In genomic region chr5:53023969-53024368, GRCh38 we compare ENCODE assay signal across 8 cellular contexts. TPM values are rescaled to one million over a fixed set of nuclear protein-coding genes. Genes with fewer than 3 reads are reported as not detected.
DNase-seq lines count a peak whose midpoint lies in the region; ATAC-seq, FAIRE-seq and TF ChIP-seq lines count a peak whose summit lies in the region.

No MANE protein-coding gene starts in this region.

- H3K36me3 ChIP-seq in GM12878 (ENCODE audit: control insufficient read depth in 2 of 2, insufficient read depth in 2 of 2, low read length in 1 of 2) (no peaks in the 10 kb centered on the region), upper lobe of right lung (no peaks in the 10 kb centered on the region)

- H3K27me3 Mint-ChIP-seq in activated naive CD8-positive, alpha-beta T cell treated with anti-CD3 and anti-CD28 coated beads, Interleukin-2, amount 10 ng/mL, durations not matched to agents 7 days and 5 days: no peaks in the 10 kb centered on the region
- H3K27me3 Mint-ChIP-seq in activated naive CD8-positive, alpha-beta T cell treated with anti-CD3 and anti-CD28 coated beads for 36 hours: peaks cover 9% of the 10 kb centered on the region

- RAD21 ChIA-PET in GM12878 (lab: Charles Lee; ENCODE audit: unreplicated experiment): no interaction called here

- POLR2A ChIA-PET in activated naive CD8-positive, alpha-beta T cell treated with anti-CD3 and anti-CD28 coated beads, Interleukin-2, amount 10 ng/mL, durations not matched to agents 7 days and 5 days (lab: Charles Lee): interaction anchor here (1.0 kb wide), 1 partner anchor 85 kb away, joined by 4 read pairs; the partner anchor contains the start of gene MOCS2
- POLR2A ChIA-PET in GM12878 (lab: Charles Lee): no interaction called here

- peaks cover 3% of the 10 kb centered on the region for H3K4me1 Mint-ChIP-seq in activated naive CD8-positive, alpha-beta T cell treated with anti-CD3 and anti-CD28 coated beads, Interleukin-2, amount 10 ng/mL, durations not matched to agents 7 days and 5 days
- no peaks in the 10 kb centered on the region for H3K4me1 Mint-ChIP-seq in activated naive CD8-positive, alpha-beta T cell treated with anti-CD3 and anti-CD28 coated beads for 36 hours

- H3K4me2 ChIP-seq in GM12878 (ENCODE audit: control insufficient read depth, insufficient read depth): no peak overlapping the region

- H3K36me3 Mint-ChIP-seq in activated naive CD8-positive, alpha-beta T cell treated with anti-CD3 and anti-CD28 coated beads, Interleukin-2, amount 10 ng/mL, durations not matched to agents 7 days and 5 days: peaks cover 7% of the 10 kb centered on the region
- H3K36me3 Mint-ChIP-seq in activated naive CD8-positive, alpha-beta T cell treated with anti-CD3 and anti-CD28 coated beads for 36 hours: no peaks in the 10 kb centered on the region

- no peak overlapping the region for H3K27ac Mint-ChIP-seq in activated naive CD8-positive, alpha-beta T cell treated with anti-CD3 and anti-CD28 coated beads, Interleukin-2, amount 10 ng/mL, durations not matched to agents 7 days and 5 days
- H3K27ac Mint-ChIP-seq in activated naive CD8-positive, alpha-beta T cell treated with anti-CD3 and anti-CD28 coated beads for 36 hours: no peak overlapping the region

- in situ Hi-C loops in GM12878 (cut with MboI): no loop called here

- no peak for FAIRE-seq in GM12878 (lab: Jason Lieb, UNC)

- H2AFZ ChIP-seq in GM12878 (ENCODE audit: control insufficient read depth, low read depth, low read length): no peak overlapping the region

- H3K79me2 ChIP-seq in GM12878 (ENCODE audit: control insufficient read depth, insufficient read depth, low read length): no peaks in the 10 kb centered on the region

- no peak for DNase-seq in activated naive CD8-positive, alpha-beta T cell treated with anti-CD3 and anti-CD28 coated beads, Interleukin-2, amount 10 ng/mL, durations not matched to agents 7 days and 5 days
- no peak for DNase-seq in activated naive CD8-positive, alpha-beta T cell treated with anti-CD3 and anti-CD28 coated beads for 36 hours
- DNase-seq in GM12878 (ENCODE audit: low read depth, low spot score): no peak
- DNase-seq in upper lobe of right lung: no peak
- DNase-seq in GM19238 (ENCODE audit: insufficient read length, low spot score): no peak
- DNase-seq in stimulated activated CD8-positive, alpha-beta memory T cell treated with anti-CD3 and anti-CD28 coated beads, Interleukin-4, amount 100 ng/mL, for 48 hours: no peak
- DNase-seq in GDM1 (lab: John Stamatoyannopoulos, UW): no peak

- TF ChIP-seq RAD21 in GM12878 (IDR thresholded peaks at IDR 0.05; ENCODE audit: insufficient read depth, low read depth, low read length): no peak

- H3K4me3 ChIP-seq in GM12878: no peak overlapping the region
- no peak overlapping the region for H3K4me3 ChIP-seq in upper lobe of right lung

- no TSS peak for BruUV-seq in GM12878 (replicated peaks; lab: Mats Ljungman, UMichigan)

- H3K9ac ChIP-seq in GM12878 (ENCODE audit: control insufficient read depth, insufficient read depth, low read length): no peak overlapping the region

- SMC1A ChIA-PET in GM12878 (lab: Charles Lee; ENCODE audit: uncharacterized antibody, unreplicated experiment): no interaction called here

- H4K20me1 ChIP-seq in GM12878 (ENCODE audit: control insufficient read depth, insufficient read depth): no peaks in the 10 kb centered on the region

- no peak for TF ChIP-seq POLR2A in GM12878 (IDR thresholded peaks at IDR 0.05; ENCODE audit: low read depth, low read length)

- CTCF ChIA-PET in GM12878 (lab: Yijun Ruan, JAX): interaction anchor here (0.6 to 1.9 kb wide), 5 partner anchors 11 to 724 kb away, joined by 3 to 7 read pairs (median 4); no protein-coding TSS in a partner anchor

- no peak for TF ChIP-seq EP300 in GM12878 (IDR thresholded peaks at IDR 0.05; ENCODE audit: borderline replicate concordance in 1 of 2, control insufficient read depth in 1 of 2, low read depth in 2 of 2, low read length in 2 of 2)

- no peaks in the 10 kb centered on the region; a peak in 2 of 4 replicates for H3K27me3 ChIP-seq in GM12878 (replicated peaks in 1 of 2; ENCODE audit: control insufficient read depth in 2 of 2, insufficient read depth in 2 of 2, low read length in 1 of 2)
- H3K27me3 ChIP-seq in upper lobe of right lung: no peaks in the 10 kb centered on the region

- H3K4me1 ChIP-seq in GM12878 (ENCODE audit: control insufficient read depth, insufficient read depth, low read length) (no peaks in the 10 kb centered on the region), upper lobe of right lung (peaks cover 8% of the 10 kb centered on the region)

- H3K9me3 Mint-ChIP-seq in activated naive CD8-positive, alpha-beta T cell treated with anti-CD3 and anti-CD28 coated beads, Interleukin-2, amount 10 ng/mL, durations not matched to agents 7 days and 5 days: no peaks in the 10 kb centered on the region
- no peaks in the 10 kb centered on the region for H3K9me3 Mint-ChIP-seq in activated naive CD8-positive, alpha-beta T cell treated with anti-CD3 and anti-CD28 coated beads for 36 hours

- ATAC-seq in activated naive CD8-positive, alpha-beta T cell treated with anti-CD3 and anti-CD28 coated beads, Interleukin-2, amount 10 ng/mL, durations not matched to agents 7 days and 5 days (ENCODE audit: low read depth): peak; percentile 45
- ATAC-seq in HG03280 (IDR thresholded peaks at IDR 0.05; ENCODE audit: unreplicated experiment) (peak; percentile 65), GM12878 (peak; percentile 54), upper lobe of right lung (peak; percentile 61)

- no peak overlapping the region for H3K4me3 Mint-ChIP-seq in activated naive CD8-positive, alpha-beta T cell treated with anti-CD3 and anti-CD28 coated beads, Interleukin-2, amount 10 ng/mL, durations not matched to agents 7 days and 5 days
- H3K4me3 Mint-ChIP-seq in activated naive CD8-positive, alpha-beta T cell treated with anti-CD3 and anti-CD28 coated beads for 36 hours: no peak overlapping the region

- H3K9me3 ChIP-seq in GM12878 (replicated peaks; ENCODE audit: control insufficient read depth, insufficient read depth, low read length) (no peaks in the 10 kb centered on the region), upper lobe of right lung (no peaks in the 10 kb centered on the region)

- 0% methylated on average over 2 of the region's 2 CpGs for WGBS in GM12878 (ENCODE audit: insufficient coverage, insufficient replicate concordance, low lambda C conversion rate, missing lambda C conversion rate)

- intact Hi-C loops in GM12878 (cut with micrococcal nuclease; ENCODE audit: unreplicated experiment): no loop called here
- intact Hi-C loops in upper lobe of right lung (cut with DNase I): no loop called here

- H3K27ac ChIP-seq in GM12878 (ENCODE audit: control insufficient read depth, insufficient read depth) (no peak overlapping the region), upper lobe of right lung (no peak overlapping the region)

- TF ChIP-seq CTCF in GM12878 (IDR thresholded peaks at IDR 0.05 in 2 of 3, conservative IDR thresholded peaks at IDR 0.05 in 1 of 3; ENCODE audit: control insufficient read depth in 2 of 3, extremely low read depth in 1 of 3, insufficient read depth in 1 of 3, low read depth in 3 of 3, low read length in 3 of 3): no peak
- TF ChIP-seq CTCF in upper lobe of right lung (IDR thresholded peaks at IDR 0.05): no peak

TF ChIP-seq in GM12878, 131 proteins besides CTCF, POLR2A, EP300 and RAD21 (continues in another document):
- TF ChIP-seq ZBTB33 (IDR thresholded peaks at IDR 0.05) (no peak), KAT2A (conservative IDR thresholded peaks at IDR 0.05; ENCODE audit: control insufficient read depth, low read depth, low read length) (no peak), IRF4 (IDR thresholded peaks at IDR 0.05; ENCODE audit: low read depth, low read length) (peak; percentile 68; the same call in 1 of the 2 replicates), BMI1 (IDR thresholded peaks at IDR 0.05; ENCODE audit: borderline replicate concordance) (no peak), NFIC (IDR thresholded peaks at IDR 0.05; ENCODE audit: low read depth, low read length) (peak; percentile 66; the same call in 1 of the 2 replicates), JUNB (IDR thresholded peaks at IDR 0.05) (peak; percentile 84)

RNA-seq across cellular contexts. Expression of gene ITGA2, which starts 34.8 kb away (rescaled TPM):
- total RNA-seq in activated naive CD8-positive, alpha-beta T cell treated with anti-CD3 and anti-CD28 coated beads, Interleukin-2, amount 10 ng/mL, durations not matched to agents 7 days and 5 days: 1 to 10 TPM; 2.0 to 2.5 TPM
- 1 to 10 TPM; 1.7 to 2.0 TPM for total RNA-seq in activated naive CD8-positive, alpha-beta T cell treated with anti-CD3 and anti-CD28 coated beads for 36 hours
- total RNA-seq in GM12878 (2013; cell fraction: nucleolus; rRNA removed): not detected in 2 replicates
- total RNA-seq in GM12878 (2014; rRNA removed) (not detected in 2 replicates), GM12878 (2014; rRNA removed; fragmentation: Illumina TruSeq; extraction: Trizol) (not detected in 2 replicates), GM12878 (2021) (0.13 TPM in 2 replicates), upper lobe of right lung (17.7 TPM)
- 0.07 TPM for polyA plus RNA-seq in GM12878 (2011; ENCODE audit: low read depth)
- polyA plus RNA-seq in GM12878 (2011; rRNA removed) (0.01 TPM in 1 of 2 replicates, not detected in the other), GM12878 (2014; fragmentation: Illumina TruSeq; extraction: Trizol) (not detected in 2 replicates), GM12878 (2014; fragmentation: Nextera tagmentation; extraction: Ambion mirVana) (under 1 TPM in 1 of 2 experiments, not detected in 1; under 0.01 TPM), GM12878 (2014; rRNA removed) (0.04 TPM in 1 of 2 replicates, not detected in the other), GM12878 (2016; fragmentation: Nextera tagmentation; extraction: Ambion mirVana) (not detected)
- polyA plus RNA-seq in GM12878 (2011; cell fraction: cytosol; rRNA removed): under 0.01 TPM in 1 of 2 replicates, not detected in the other
- not detected in 2 replicates for polyA plus RNA-seq in GM12878 (2011; cell fraction: nucleus; rRNA removed)
- 0.04 and 0.07 TPM in 2 replicates for polyA plus RNA-seq in GM12878 (2012)
- polyA minus RNA-seq in GM12878 (2011; rRNA and poly(A)+ RNA removed): not detected in 2 replicates
- polyA minus RNA-seq in GM12878 (2011; cell fraction: cytosol; rRNA and poly(A)+ RNA removed): not detected in 2 replicates
- polyA minus RNA-seq in GM12878 (2011; cell fraction: nucleus; rRNA and poly(A)+ RNA removed): not detected in 2 replicates
